ENCODE assay signal across 11 cellular contexts in the genomic region with DNA sequence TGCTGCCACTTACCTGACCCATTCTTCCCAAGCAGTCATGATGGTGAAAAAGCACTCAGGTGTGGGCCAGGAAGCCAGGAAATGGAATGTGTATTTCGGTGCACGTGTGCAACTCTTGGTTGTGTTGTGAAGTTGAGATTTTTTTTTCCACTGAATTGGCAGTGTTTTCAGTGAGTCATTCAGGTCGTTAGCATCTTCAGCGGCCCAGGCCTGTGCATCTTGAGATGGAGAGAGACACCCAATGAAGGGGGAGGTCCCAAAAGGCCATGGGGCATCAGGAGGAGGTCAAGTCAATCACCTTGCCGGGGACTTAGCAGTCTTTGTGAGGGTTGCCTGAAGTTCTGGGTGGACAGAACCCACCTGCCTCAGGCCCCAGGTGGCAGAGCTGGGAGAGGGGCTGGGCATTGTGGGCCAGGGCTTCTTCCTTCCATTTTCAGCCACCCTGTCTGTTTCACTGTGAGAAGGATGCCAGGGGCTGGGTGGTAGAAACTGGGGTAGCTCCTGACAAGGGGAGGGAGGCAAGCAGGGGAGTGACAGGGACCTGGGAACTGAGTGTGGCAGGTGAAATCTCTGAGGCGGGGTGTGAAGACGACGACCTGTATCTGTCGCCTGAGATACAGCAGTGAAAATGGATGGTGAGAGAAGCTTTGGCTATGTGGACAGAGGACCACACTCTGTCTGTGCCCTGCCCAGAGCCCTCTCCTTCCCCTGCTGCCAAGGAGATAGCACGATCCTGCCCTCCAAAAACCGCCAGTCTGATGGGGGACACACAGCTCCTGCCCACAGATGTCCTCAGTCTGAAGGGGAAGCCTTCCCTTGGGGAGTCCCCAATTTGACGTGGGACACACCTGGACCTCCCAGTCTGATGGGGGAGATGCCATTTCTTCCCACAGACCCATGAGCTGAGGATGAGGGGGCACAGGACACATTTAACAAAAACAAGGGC. TPM values are rescaled to one million over a fixed set of nuclear protein-coding genes. Genes with fewer than 3 reads are reported as not detected.
A peak's percentile ranks its signal among the peaks of the same experiment; 100 is the strongest.
DNase-seq lines count a peak whose midpoint lies in the region; ATAC-seq and TF ChIP-seq lines count a peak whose summit lies in the region.
"Had no signal": no experiment of that assay in that cellular context is flagged by ENCODE, and none has a peak within 500 bp of the region (broad histone marks: within the 10 kb centered on the region; RNA-seq: fewer than 3 reads in every experiment).

No MANE protein-coding gene starts in this region.

- H3K4me1 Mint-ChIP-seq in central memory CD8-positive, alpha-beta T cell: peaks cover 73% of the 10 kb centered on the region
- peaks cover 70% of the 10 kb centered on the region for H3K4me1 Mint-ChIP-seq in stimulated activated memory B cell treated with anti-CD40 and anti-IgM and Interleukin-4, amounts not matched to agents 10 μg/mL and 1 μg/mL and 100 μg/mL, for 72 hours

- peak; percentile 52 to 56 for DNase-seq in activated CD4-positive, alpha-beta T cell treated with anti-CD3 and anti-CD28 coated beads, Interleukin-2, amount 50 U/mL, for 4 hours
- DNase-seq in central memory CD8-positive, alpha-beta T cell (ENCODE audit: low spot score in 2 of 2): no peak
- DNase-seq in hepatocyte (ENCODE audit: low spot score): no peak
- no peak for DNase-seq in HPDE6-E6E7 (ENCODE audit: extremely low spot score)
- DNase-seq in NCI-H524 treated with DMSO at 0.1 percent for 48 hours (lab: John Stamatoyannopoulos, UW): no peak
- DNase-seq: DMS153 had no signal

- H3K4me1 ChIP-seq in Loucy (ENCODE audit: insufficient read depth, low read length, poor library complexity, severe bottlenecking): peaks cover 63% of the 10 kb centered on the region
- no peaks in the 10 kb centered on the region for H3K4me1 ChIP-seq in hepatocyte (ENCODE audit: insufficient read depth)

- 84% methylated on average over 12 of the region's 12 CpGs for WGBS in hepatocyte (ENCODE audit: low lambda C conversion rate, missing lambda C conversion rate)

- peak overlapping the region; percentile 39 for H3K9ac ChIP-seq in Loucy (ENCODE audit: low read depth, low read length, poor library complexity, severe bottlenecking)

- H3K4me2 ChIP-seq in Loucy (ENCODE audit: low read depth, low read length, poor library complexity, severe bottlenecking) (peak overlapping the region; percentile 62), hepatocyte (no peak overlapping the region)

- no peaks in the 10 kb centered on the region for H3K9me3 ChIP-seq in Loucy (ENCODE audit: insufficient read depth, low read depth, low read length)
- H3K9me3 ChIP-seq in hepatocyte (ENCODE audit: low read depth): no peaks in the 10 kb centered on the region
- H3K9me3 ChIP-seq: gastrocnemius medialis had no signal

- H3K4me3 ChIP-seq in Loucy (ENCODE audit: low read length, poor library complexity, severe bottlenecking) (no peak overlapping the region), hepatocyte (no peak overlapping the region)
- H3K4me3 ChIP-seq: gastrocnemius medialis had no signal

- no peaks in the 10 kb centered on the region for H3F3A ChIP-seq in Loucy (ENCODE audit: low read depth)

- no peaks in the 10 kb centered on the region for H3K9me2 ChIP-seq in Loucy (replicated peaks; ENCODE audit: low read depth, low read length)
- no peaks in the 10 kb centered on the region for H3K9me2 ChIP-seq in hepatocyte (replicated peaks; ENCODE audit: insufficient read depth)

- no peaks in the 10 kb centered on the region; the same call in 1 of the 2 replicates for H3K36me3 ChIP-seq in Loucy (ENCODE audit: insufficient read depth, low read length)
- no peaks in the 10 kb centered on the region for H3K36me3 ChIP-seq in hepatocyte (replicated peaks; ENCODE audit: insufficient read depth, low read depth)

- no peak overlapping the region for H3K27ac ChIP-seq in hepatocyte
- H3K27ac ChIP-seq: gastrocnemius medialis had no signal

- H3K27me3 ChIP-seq in Loucy (ENCODE audit: insufficient read depth, low read length, poor library complexity, severe bottlenecking) (no peaks in the 10 kb centered on the region), hepatocyte (no peaks in the 10 kb centered on the region)
- H3K27me3 ChIP-seq: gastrocnemius medialis had no signal

- TF ChIP-seq CTCF in Loucy (conservative IDR thresholded peaks at IDR 0.05; ENCODE audit: low read length): no peak
- TF ChIP-seq CTCF in hepatocyte (IDR thresholded peaks at IDR 0.05; ENCODE audit: poor library complexity): no peak

- ATAC-seq in central memory CD8-positive, alpha-beta T cell (replicated peaks; ENCODE audit: extremely low read depth, poor library complexity, severe bottlenecking): no peak
- no peak for ATAC-seq in stimulated activated memory B cell treated with anti-CD40 and anti-IgM and Interleukin-4, amounts not matched to agents 10 μg/mL and 1 μg/mL and 100 μg/mL, for 72 hours
- no peak for ATAC-seq in GM21576 (IDR thresholded peaks at IDR 0.05; ENCODE audit: unreplicated experiment)
- ATAC-seq: Panc1 had no signal

- H3K27me3 Mint-ChIP-seq in central memory CD8-positive, alpha-beta T cell: no peaks in the 10 kb centered on the region
- no peaks in the 10 kb centered on the region for H3K27me3 Mint-ChIP-seq in stimulated activated memory B cell treated with anti-CD40 and anti-IgM and Interleukin-4, amounts not matched to agents 10 μg/mL and 1 μg/mL and 100 μg/mL, for 72 hours

- no peaks in the 10 kb centered on the region for H3K9me3 Mint-ChIP-seq in central memory CD8-positive, alpha-beta T cell
- no peaks in the 10 kb centered on the region for H3K9me3 Mint-ChIP-seq in stimulated activated memory B cell treated with anti-CD40 and anti-IgM and Interleukin-4, amounts not matched to agents 10 μg/mL and 1 μg/mL and 100 μg/mL, for 72 hours

- peaks cover 35% of the 10 kb centered on the region for H3K36me3 Mint-ChIP-seq in central memory CD8-positive, alpha-beta T cell (ENCODE audit: insufficient read depth)
- peaks cover 7% of the 10 kb centered on the region for H3K36me3 Mint-ChIP-seq in stimulated activated memory B cell treated with anti-CD40 and anti-IgM and Interleukin-4, amounts not matched to agents 10 μg/mL and 1 μg/mL and 100 μg/mL, for 72 hours

- H3K27ac Mint-ChIP-seq in central memory CD8-positive, alpha-beta T cell (ENCODE audit: low read depth): peak overlapping the region; percentile 95
- peak overlapping the region; percentile 38 for H3K27ac Mint-ChIP-seq in stimulated activated memory B cell treated with anti-CD40 and anti-IgM and Interleukin-4, amounts not matched to agents 10 μg/mL and 1 μg/mL and 100 μg/mL, for 72 hours

- peak overlapping the region; percentile 67 for H3K4me3 Mint-ChIP-seq in central memory CD8-positive, alpha-beta T cell
- peak overlapping the region; percentile 5 for H3K4me3 Mint-ChIP-seq in stimulated activated memory B cell treated with anti-CD40 and anti-IgM and Interleukin-4, amounts not matched to agents 10 μg/mL and 1 μg/mL and 100 μg/mL, for 72 hours

- no peaks in the 10 kb centered on the region for H3K79me2 ChIP-seq in Loucy (ENCODE audit: insufficient read depth, low read length)
- H3K79me2 ChIP-seq in hepatocyte: no peaks in the 10 kb centered on the region

- H2AFZ ChIP-seq in Loucy (ENCODE audit: low read length) (no peak overlapping the region), hepatocyte (no peak overlapping the region)

- no peaks in the 10 kb centered on the region for H4K20me1 ChIP-seq in Loucy (ENCODE audit: insufficient read depth, low read length, poor library complexity, severe bottlenecking)
- no peaks in the 10 kb centered on the region for H4K20me1 ChIP-seq in hepatocyte (ENCODE audit: insufficient read depth, poor library complexity, severe bottlenecking)

RNA-seq across cellular contexts. Expression of a gene that starts 11.8 kb away (rescaled TPM):
- 15.5 and 17.8 TPM in 2 replicates for total RNA-seq in hepatocyte
- polyA plus RNA-seq in hepatocyte: 5.6 and 7.5 TPM in 2 replicates

RNA-seq across cellular contexts. Expression of a gene that starts 27.2 kb away (rescaled TPM):
- total RNA-seq in hepatocyte: not detected in 2 replicates
- polyA plus RNA-seq in hepatocyte: not detected in 2 replicates

RNA-seq across cellular contexts. Expression of a gene that starts 56.1 kb away (rescaled TPM):
- total RNA-seq in hepatocyte: 174 and 194 TPM in 2 replicates
- 56.8 and 59.5 TPM in 2 replicates for polyA plus RNA-seq in hepatocyte

Comparison
In these comparisons a context has a peak if more than half of its experiments do, and no peak if none do; other contexts are left out.
1. DNase-seq: peak in activated CD4-positive, alpha-beta T cell treated with anti-CD3 and anti-CD28 coated beads, Interleukin-2, amount 50 U/mL, for 4 hours (2 of 2); none in central memory CD8-positive, alpha-beta T cell (0 of 2), hepatocyte (single experiment), HPDE6-E6E7 (single experiment) and NCI-H524 treated with DMSO at 0.1 percent for 48 hours (single experiment).